Comparison of ENCODE assay signal across 1 cellular context in the genomic region with DNA sequence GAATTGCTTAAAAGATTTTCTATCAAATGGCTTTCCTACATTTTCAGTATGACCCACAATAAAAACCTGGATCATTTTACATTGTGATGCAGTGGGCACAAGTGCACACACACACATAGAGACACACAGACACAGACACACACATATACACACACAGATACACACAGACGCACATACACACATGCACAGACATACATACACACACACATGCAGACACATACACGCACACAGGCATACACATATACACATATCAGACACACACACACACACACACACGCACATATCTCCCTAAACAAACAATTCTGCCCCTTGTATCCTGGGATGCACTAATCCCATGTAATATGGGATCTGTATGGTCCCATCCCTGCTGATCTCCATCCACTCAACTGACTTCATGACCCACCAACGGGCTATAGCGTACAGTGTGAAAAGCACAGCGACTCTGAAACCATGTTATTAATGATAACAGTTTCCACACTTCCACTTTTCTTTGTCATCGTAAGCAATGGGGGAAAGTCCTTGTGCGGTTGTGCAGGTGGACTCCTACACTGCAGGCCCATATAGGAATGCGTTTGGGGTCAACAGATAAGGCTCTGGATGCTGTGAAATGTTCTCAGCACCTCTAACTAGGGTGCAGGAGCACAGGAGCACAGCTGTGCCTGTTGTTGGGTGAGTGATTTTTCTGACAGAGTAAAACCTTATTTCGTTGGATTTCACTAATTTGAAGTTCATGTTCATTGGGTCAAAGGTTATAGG.
TF ChIP-seq lines count a peak whose summit lies in the region.

No MANE protein-coding gene starts in this region.

TF ChIP-seq in K562, 482 proteins besides CTCF, POLR2A, EP300 and RAD21 (continued from another document):
- TF ChIP-seq, protein P1, sequence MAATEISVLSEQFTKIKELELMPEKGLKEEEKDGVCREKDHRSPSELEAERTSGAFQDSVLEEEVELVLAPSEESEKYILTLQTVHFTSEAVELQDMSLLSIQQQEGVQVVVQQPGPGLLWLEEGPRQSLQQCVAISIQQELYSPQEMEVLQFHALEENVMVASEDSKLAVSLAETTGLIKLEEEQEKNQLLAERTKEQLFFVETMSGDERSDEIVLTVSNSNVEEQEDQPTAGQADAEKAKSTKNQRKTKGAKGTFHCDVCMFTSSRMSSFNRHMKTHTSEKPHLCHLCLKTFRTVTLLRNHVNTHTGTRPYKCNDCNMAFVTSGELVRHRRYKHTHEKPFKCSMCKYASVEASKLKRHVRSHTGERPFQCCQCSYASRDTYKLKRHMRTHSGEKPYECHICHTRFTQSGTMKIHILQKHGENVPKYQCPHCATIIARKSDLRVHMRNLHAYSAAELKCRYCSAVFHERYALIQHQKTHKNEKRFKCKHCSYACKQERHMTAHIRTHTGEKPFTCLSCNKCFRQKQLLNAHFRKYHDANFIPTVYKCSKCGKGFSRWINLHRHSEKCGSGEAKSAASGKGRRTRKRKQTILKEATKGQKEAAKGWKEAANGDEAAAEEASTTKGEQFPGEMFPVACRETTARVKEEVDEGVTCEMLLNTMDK (IDR thresholded peaks at IDR 0.05; ENCODE audit: borderline replicate concordance, insufficient read depth, low read depth, low read length, poor library complexity, severe bottlenecking) = no peak
- TF ChIP-seq, protein P2, sequence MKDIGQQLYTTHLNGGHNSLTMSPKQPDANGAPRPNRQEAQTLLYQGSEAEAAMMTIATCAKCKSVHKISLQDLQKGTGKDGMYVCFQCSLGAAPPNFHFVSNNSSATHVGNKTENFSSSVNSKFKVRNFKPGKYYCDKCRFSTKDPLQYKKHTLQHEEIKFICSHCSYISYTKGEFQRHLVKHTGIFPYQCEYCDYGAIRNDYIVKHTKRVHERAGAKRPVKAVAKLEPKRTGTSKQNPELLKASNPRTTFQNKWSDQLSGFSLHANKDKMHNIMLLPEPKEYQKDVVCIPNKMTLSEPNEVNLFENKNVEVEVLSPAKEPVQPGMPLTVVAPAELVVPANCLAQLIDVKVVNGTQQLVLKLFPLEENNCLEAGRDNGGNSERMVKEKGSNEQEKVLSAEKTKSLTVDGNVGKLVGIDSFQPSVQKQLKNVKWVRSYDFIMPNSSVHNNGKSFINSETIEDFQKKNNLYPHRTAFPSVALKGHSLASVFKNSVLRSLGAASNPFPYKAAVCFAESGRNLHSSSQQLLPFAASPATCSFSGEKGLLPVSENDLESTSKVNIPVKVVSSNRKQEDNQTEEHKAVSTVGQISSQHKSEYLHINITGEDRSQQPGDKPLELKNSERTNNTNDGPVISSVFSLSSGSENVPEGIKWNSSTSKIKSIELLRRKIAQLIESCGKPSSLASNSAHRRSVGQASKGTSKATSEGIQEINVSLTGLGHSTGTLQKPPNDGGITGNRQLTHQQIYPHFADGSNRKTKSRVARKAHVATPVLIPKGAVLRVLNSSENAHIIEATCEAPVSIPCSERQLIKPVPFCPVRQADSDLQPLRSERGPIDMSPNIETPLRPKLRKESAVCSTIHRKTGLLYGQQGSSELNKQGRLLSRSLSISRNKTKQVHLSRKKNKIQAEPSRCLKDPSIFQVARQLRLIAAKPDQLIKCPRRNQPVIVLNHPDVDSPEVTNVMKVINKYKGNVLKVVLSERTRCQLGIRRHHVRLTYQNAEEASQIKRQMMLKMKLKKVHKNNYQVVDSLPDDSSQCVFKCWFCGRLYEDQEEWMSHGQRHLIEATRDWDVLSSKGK (CRISPR knock-in tag; IDR thresholded peaks at IDR 0.05) = no peak
- TF ChIP-seq NCOA2 (IDR thresholded peaks at IDR 0.05; ENCODE audit: partially characterized antibody in 2 of 2) (no peak), MECOM (CRISPR knock-in tag; IDR thresholded peaks at IDR 0.05) (no peak), MXI1 (IDR thresholded peaks at IDR 0.05; ENCODE audit: low read depth, low read length) (no peak), POU5F1 (IDR thresholded peaks at IDR 0.05; ENCODE audit: borderline replicate concordance, low read depth, low read length, partially characterized antibody) (no peak), ZNF197 (CRISPR knock-in tag; IDR thresholded peaks at IDR 0.05; ENCODE audit: low read depth) (no peak), ILF3 (IDR thresholded peaks at IDR 0.05; ENCODE audit: borderline replicate concordance) (no peak), SMAD2 (IDR thresholded peaks at IDR 0.05; ENCODE audit: low read depth, low read length) (no peak), COPS2 (conservative IDR thresholded peaks at IDR 0.05) (no peak), ZNF696 (CRISPR knock-in tag; conservative IDR thresholded peaks at IDR 0.05) (no peak), ZNF76 (CRISPR knock-in tag; IDR thresholded peaks at IDR 0.05; ENCODE audit: borderline replicate concordance) (no peak), NR2C1 (IDR thresholded peaks at IDR 0.05) (peak; percentile 78), NR2C1 (tag; IDR thresholded peaks at IDR 0.05) (peak; percentile 77; the same call in 1 of the 2 replicates), HIVEP1 (CRISPR knock-in tag; IDR thresholded peaks at IDR 0.05) (no peak), CHD2 (IDR thresholded peaks at IDR 0.05; ENCODE audit: low read depth, low read length) (no peak), PHF8 (IDR thresholded peaks at IDR 0.05; ENCODE audit: borderline replicate concordance, low read length) (no peak), HNRNPH1 (optimal IDR thresholded peaks at IDR 0.05; ENCODE audit: low read depth, low read length) (no peak), CBX3 (IDR thresholded peaks at IDR 0.05; ENCODE audit: borderline replicate concordance in 1 of 2, low read length in 2 of 2) (peak in 1 of 2 experiments; percentile 88; a peak in 2 of 3 replicates), MBD2 (IDR thresholded peaks at IDR 0.05; ENCODE audit: borderline replicate concordance, low read depth) (no peak), ZNF764 (CRISPR knock-in tag; IDR thresholded peaks at IDR 0.05; ENCODE audit: low read depth) (no peak), KLF13 (tag; IDR thresholded peaks at IDR 0.05; ENCODE audit: borderline replicate concordance, low read depth) (no peak), PHF21A (IDR thresholded peaks at IDR 0.05; ENCODE audit: borderline replicate concordance, low read depth) (no peak), MCM7 (IDR thresholded peaks at IDR 0.05) (no peak), POLR2G (IDR thresholded peaks at IDR 0.05; ENCODE audit: low read depth, low read length) (no peak), ZNF444 (CRISPR knock-in tag; IDR thresholded peaks at IDR 0.05) (no peak), ZFP91 (CRISPR knock-in tag; IDR thresholded peaks at IDR 0.05) (no peak), ZNF124 (CRISPR knock-in tag; IDR thresholded peaks at IDR 0.05) (no peak), SMC3 (conservative IDR thresholded peaks at IDR 0.05; ENCODE audit: insufficient read depth, low read depth, low read length) (no peak), E2F4 (CRISPR knock-in tag; IDR thresholded peaks at IDR 0.05; ENCODE audit: low read depth) (no peak)
- TF ChIP-seq, protein P3, sequence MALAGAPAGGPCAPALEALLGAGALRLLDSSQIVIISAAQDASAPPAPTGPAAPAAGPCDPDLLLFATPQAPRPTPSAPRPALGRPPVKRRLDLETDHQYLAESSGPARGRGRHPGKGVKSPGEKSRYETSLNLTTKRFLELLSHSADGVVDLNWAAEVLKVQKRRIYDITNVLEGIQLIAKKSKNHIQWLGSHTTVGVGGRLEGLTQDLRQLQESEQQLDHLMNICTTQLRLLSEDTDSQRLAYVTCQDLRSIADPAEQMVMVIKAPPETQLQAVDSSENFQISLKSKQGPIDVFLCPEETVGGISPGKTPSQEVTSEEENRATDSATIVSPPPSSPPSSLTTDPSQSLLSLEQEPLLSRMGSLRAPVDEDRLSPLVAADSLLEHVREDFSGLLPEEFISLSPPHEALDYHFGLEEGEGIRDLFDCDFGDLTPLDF (CRISPR knock-in tag; IDR thresholded peaks at IDR 0.05) = no peak
- TF ChIP-seq, protein P4, sequence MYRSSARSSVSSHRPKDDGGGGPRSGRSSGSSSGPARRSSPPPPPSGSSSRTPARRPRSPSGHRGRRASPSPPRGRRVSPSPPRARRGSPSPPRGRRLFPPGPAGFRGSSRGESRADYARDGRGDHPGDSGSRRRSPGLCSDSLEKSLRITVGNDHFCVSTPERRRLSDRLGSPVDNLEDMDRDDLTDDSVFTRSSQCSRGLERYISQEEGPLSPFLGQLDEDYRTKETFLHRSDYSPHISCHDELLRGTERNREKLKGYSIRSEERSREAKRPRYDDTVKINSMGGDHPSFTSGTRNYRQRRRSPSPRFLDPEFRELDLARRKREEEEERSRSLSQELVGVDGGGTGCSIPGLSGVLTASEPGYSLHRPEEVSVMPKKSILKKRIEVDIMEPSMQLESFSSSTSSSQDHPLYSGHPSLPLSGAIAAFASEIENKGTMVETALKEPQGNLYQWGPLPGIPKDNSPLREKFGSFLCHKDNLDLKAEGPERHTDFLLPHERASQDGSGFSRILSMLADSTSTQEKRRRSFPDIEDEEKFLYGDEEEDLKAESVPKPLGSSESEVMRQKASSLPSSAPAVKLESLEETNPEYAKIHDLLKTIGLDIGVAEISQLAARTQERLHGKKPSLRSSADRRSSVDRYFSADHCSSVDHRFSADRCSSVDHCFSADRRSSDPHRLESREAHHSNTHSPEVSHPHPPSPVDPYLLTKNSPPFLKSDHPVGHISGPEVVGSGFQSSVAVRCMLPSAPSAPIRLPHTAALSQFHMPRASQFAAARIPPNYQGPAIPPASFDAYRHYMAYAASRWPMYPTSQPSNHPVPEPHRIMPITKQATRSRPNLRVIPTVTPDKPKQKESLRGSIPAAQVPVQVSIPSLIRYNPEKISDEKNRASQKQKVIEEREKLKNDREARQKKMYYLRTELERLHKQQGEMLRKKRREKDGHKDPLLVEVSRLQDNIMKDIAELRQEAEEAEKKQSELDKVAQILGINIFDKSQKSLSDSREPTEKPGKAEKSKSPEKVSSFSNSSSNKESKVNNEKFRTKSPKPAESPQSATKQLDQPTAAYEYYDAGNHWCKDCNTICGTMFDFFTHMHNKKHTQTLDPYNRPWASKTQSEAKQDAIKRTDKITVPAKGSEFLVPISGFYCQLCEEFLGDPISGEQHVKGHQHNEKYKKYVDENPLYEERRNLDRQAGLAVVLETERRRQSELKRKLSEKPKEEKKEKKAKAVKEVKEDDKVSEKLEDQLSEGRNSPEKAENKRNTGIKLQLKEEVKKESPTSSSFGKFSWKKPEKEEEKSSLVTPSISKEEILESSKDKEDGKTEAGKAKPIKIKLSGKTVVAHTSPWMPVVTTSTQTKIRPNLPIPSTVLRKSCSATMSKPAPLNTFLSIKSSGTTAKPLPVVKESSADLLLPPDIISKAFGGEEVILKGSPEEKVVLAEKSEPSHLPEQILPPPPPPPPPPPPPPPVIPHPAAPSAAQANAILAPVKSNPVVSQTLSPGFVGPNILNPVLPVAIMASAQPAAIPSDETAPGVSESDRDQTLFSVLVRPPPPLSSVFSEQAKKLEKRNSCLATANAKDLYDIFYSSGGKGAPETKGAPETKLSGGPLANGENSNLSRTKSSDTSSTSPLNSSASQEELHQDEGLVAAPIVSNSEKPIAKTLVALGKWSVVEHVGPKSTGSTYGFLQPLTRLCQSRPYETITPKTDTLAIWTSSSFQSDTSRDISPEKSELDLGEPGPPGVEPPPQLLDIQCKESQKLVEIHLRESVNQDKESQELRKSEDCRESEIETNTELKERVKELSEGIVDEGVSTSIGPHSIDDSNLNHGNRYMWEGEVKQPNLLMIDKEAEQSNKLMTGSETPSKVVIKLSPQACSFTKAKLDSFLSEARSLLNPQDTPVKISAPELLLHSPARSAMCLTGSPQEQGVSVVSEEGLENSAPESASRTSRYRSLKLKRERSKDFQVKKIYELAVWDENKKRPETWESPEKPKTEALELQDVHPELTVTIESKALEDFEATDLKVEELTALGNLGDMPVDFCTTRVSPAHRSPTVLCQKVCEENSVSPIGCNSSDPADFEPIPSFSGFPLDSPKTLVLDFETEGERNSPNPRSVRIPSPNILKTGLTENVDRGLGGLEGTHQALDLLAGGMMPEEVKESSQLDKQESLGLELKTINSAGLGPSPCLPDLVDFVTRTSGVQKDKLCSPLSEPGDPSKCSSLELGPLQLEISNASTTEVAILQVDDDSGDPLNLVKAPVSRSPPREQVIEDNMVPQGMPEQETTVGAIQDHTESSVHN (IDR thresholded peaks at IDR 0.05; ENCODE audit: borderline replicate concordance in 1 of 2, low read depth in 1 of 2) = no peak
- TF ChIP-seq, protein P5, sequence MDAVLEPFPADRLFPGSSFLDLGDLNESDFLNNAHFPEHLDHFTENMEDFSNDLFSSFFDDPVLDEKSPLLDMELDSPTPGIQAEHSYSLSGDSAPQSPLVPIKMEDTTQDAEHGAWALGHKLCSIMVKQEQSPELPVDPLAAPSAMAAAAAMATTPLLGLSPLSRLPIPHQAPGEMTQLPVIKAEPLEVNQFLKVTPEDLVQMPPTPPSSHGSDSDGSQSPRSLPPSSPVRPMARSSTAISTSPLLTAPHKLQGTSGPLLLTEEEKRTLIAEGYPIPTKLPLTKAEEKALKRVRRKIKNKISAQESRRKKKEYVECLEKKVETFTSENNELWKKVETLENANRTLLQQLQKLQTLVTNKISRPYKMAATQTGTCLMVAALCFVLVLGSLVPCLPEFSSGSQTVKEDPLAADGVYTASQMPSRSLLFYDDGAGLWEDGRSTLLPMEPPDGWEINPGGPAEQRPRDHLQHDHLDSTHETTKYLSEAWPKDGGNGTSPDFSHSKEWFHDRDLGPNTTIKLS (IDR thresholded peaks at IDR 0.05; ENCODE audit: borderline replicate concordance, low read depth) = no peak
